14 cellular contexts compared by ENCODE assay signal in genomic region chr7:70347880-70348279, GRCh38.
DNase-seq lines count a peak whose midpoint lies in the region; ATAC-seq and TF ChIP-seq lines count a peak whose summit lies in the region.
"Had no signal": no experiment of that assay in that cellular context is flagged by ENCODE, and none has a peak within 500 bp of the region (broad histone marks: within the 10 kb centered on the region; RNA-seq: fewer than 3 reads in every experiment).

No MANE protein-coding gene starts in this region.

- intact Hi-C loops in OCI-LY7 (cut with micrococcal nuclease; ENCODE audit: unreplicated experiment) (no loop called here), cardiac septum (cut with DNase I) (no loop called here)

- DNase-seq in OCI-LY7 (ENCODE audit: low spot score) (peak; percentile 9), RPMI8226 (no peak), globus pallidus (ENCODE audit: low spot score) (no peak), H4 (ENCODE audit: low spot score) (no peak), cardiac septum (ENCODE audit: low spot score) (no peak)
- DNase-seq: effector memory CD8-positive, alpha-beta T cell; heart left ventricle; mesendoderm; NCI-H187 treated with DMSO at 0.1 percent for 48 hours; stimulated activated CD4-positive, alpha-beta T cell treated with anti-CD3 and anti-CD28 coated beads, Interleukin-4, amount 100 ng/mL, for 1 hour had no signal

- no TSS peak for BruUV-seq in OCI-LY7 (replicated peaks; lab: Mats Ljungman, UMichigan)

- H3K4me1 ChIP-seq in OCI-LY7 (ENCODE audit: insufficient read depth, low read length, poor library complexity, severe bottlenecking), result peaks cover 8% of the 10 kb centered on the region
- H3K4me1 ChIP-seq: parathyroid adenoma had no signal

- H2AFZ ChIP-seq in OCI-LY7 (ENCODE audit: low read length), result no peak overlapping the region
- H2AFZ ChIP-seq: parathyroid adenoma had no signal

- H3K79me2 ChIP-seq in OCI-LY7 (ENCODE audit: insufficient read depth, low read depth, low read length), result no peaks in the 10 kb centered on the region
- H3K79me2 ChIP-seq: parathyroid adenoma had no signal

- no peaks in the 10 kb centered on the region for H4K20me1 ChIP-seq in OCI-LY7 (ENCODE audit: insufficient read depth, low read length)

- no peaks in the 10 kb centered on the region for H3K9me2 ChIP-seq in OCI-LY7 (ENCODE audit: insufficient read depth, low read length)

- POLR2A ChIA-PET in OCI-LY7 (lab: Charles Lee), result no interaction called here

- CTCF ChIA-PET in OCI-LY7 (lab: Charles Lee; ENCODE audit: unreplicated experiment), result no interaction called here

- no peaks in the 10 kb centered on the region for H3K9me3 ChIP-seq in OCI-LY7 (ENCODE audit: low read length)
- H3K9me3 ChIP-seq: heart left ventricle had no signal

- no peak overlapping the region for H3K27ac ChIP-seq in OCI-LY7 (ENCODE audit: low read depth, low read length, poor library complexity, severe bottlenecking)
- H3K27ac ChIP-seq: heart left ventricle, parathyroid adenoma had no signal

- no peaks in the 10 kb centered on the region for H3K36me3 ChIP-seq in OCI-LY7 (ENCODE audit: insufficient read depth, low read length)
- H3K36me3 ChIP-seq: heart left ventricle had no signal

- H3K4me3 ChIP-seq in OCI-LY7 (ENCODE audit: low read depth, low read length, poor library complexity, severe bottlenecking), result no peak overlapping the region
- H3K4me3 ChIP-seq: heart left ventricle had no signal

- peak; percentile 96 for ATAC-seq in GM18519 (IDR thresholded peaks at IDR 0.05; ENCODE audit: low FRiP score, unreplicated experiment)
- ATAC-seq in GM21381 (IDR thresholded peaks at IDR 0.05; ENCODE audit: unreplicated experiment), result peak; percentile 94
- ATAC-seq in HG03025 (IDR thresholded peaks at IDR 0.05; ENCODE audit: low FRiP score, unreplicated experiment), result peak; percentile 85
- ATAC-seq: heart left ventricle had no signal

- H3K4me2 ChIP-seq in OCI-LY7 (ENCODE audit: low read length), result no peak overlapping the region

- TF ChIP-seq CTCF in OCI-LY7 (conservative IDR thresholded peaks at IDR 0.05; ENCODE audit: low read length), result no peak
